27 cellular contexts compared by ENCODE assay signal in the genomic region with DNA sequence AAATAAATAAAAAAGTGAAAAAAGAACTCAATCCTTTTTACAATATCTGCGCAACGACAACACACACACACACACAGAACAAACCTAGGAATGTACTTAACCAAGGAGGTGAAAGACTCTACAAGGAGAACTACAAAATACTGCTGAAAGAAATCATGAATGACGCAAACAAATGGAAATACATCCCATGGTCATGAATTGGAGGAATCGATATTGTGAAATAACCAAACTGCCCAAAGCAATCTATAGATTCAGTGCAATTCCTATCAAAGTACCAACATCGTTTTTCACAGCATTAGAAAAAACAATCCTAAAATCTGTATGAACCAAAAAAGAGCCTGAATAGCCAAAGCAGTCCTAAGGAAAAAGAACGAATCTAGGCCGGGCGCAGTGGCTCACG.
"Had no signal": no experiment of that assay in that cellular context is flagged by ENCODE, and none has a peak within 500 bp of the region (broad histone marks: within the 10 kb centered on the region; RNA-seq: fewer than 3 reads in every experiment).

No MANE protein-coding gene starts in this region.

- H3K9me3 ChIP-seq: testis, thyroid gland, upper lobe of right lung, vagina had no signal

- ATAC-seq: stimulated activated effector memory CD8-positive, alpha-beta T cell treated with anti-CD3 and anti-CD28 coated beads, Interleukin-12 subunit alpha, Interleukin-12 subunit beta, amount 100 ng/mL, for 72 hours; stimulated activated memory B cell treated with anti-CD40 and anti-IgM and Interleukin-4, amounts not matched to agents 10 μg/mL and 1 μg/mL and 100 μg/mL, for 72 hours; stimulated activated naive B cell treated with anti-CD40 and anti-IgM and Interleukin-4, amounts not matched to agents 10 μg/mL and 1 μg/mL and 100 μg/mL, for 72 hours; stimulated activated naive CD8-positive, alpha-beta T cell treated with anti-CD3 and anti-CD28 coated beads, Interleukin-15, amount 100 ng/mL, for 72 hours; stimulated activated naive CD8-positive, alpha-beta T cell treated with anti-CD3 and anti-CD28 coated beads, Interleukin-15, Interleukin-2, amounts not matched to agents 100 U/mL and 50 U/mL, for 24 hours; upper lobe of right lung had no signal

- H3K27ac ChIP-seq: stomach, suprapubic skin, testis, thoracic aorta, thyroid gland, tibial artery, tibial nerve, transverse colon, upper lobe of left lung, upper lobe of right lung, uterus, vagina had no signal

- H3K36me3 ChIP-seq: suprapubic skin, thoracic aorta, thyroid gland, transverse colon, upper lobe of left lung, upper lobe of right lung, uterus, vagina had no signal

- H3K4me3 ChIP-seq: stomach, suprapubic skin, testis, thoracic aorta, thyroid gland, tibial artery, tibial nerve, transverse colon, upper lobe of left lung, upper lobe of right lung, uterus, vagina had no signal

- FAIRE-seq: urothelium cell line had no signal

- H3K4me1 ChIP-seq: stomach, suprapubic skin, testis, thyroid gland, tibial artery, tibial nerve, transverse colon, upper lobe of left lung, upper lobe of right lung, uterus, vagina had no signal

- DNase-seq: stimulated activated CD4-positive, alpha-beta T cell treated with anti-CD3 and anti-CD28 coated beads, Interleukin-2, amount 100 ng/mL, for 48 hours; stimulated activated CD4-positive, alpha-beta T cell treated with anti-CD3 and anti-CD28 coated beads, Interleukin-4, amount 100 ng/mL, for 1 hour; stimulated activated CD4-positive, alpha-beta T cell treated with anti-CD3 and anti-CD28 coated beads, Interleukin-4, amount 100 ng/mL, for 24 hours; stimulated activated CD4-positive, alpha-beta T cell treated with anti-CD3 and anti-CD28 coated beads, Interleukin-4, amount 100 ng/mL, for 4 hours; stimulated activated CD8-positive, alpha-beta memory T cell treated with anti-CD3 and anti-CD28 coated beads, Interleukin-4, amount 100 ng/mL, for 48 hours; stimulated activated naive B cell treated with anti-CD40 and anti-IgM and Interleukin-4, amounts not matched to agents 10 μg/mL and 1 μg/mL and 100 μg/mL, for 72 hours; stimulated activated naive CD4-positive, alpha-beta T cell; stimulated activated naive CD4-positive, alpha-beta T cell treated with Interleukin-2 at 50 U/mL for 16 hours; stimulated activated naive CD8-positive, alpha-beta T cell treated with anti-CD3 and anti-CD28 coated beads, Interleukin-15, amount 100 ng/mL, for 72 hours; stimulated activated naive CD8-positive, alpha-beta T cell treated with anti-CD3 and anti-CD28 coated beads, Interleukin-15, Interleukin-2, amounts not matched to agents 100 U/mL and 50 U/mL, for 24 hours; stomach; substantia nigra; testis; thyroid gland; transverse colon; trophoblast cell; upper lobe of left lung; upper lobe of right lung; uterus had no signal

- H3K27me3 ChIP-seq: stomach, suprapubic skin, testis, thyroid gland, tibial artery, tibial nerve, transverse colon, upper lobe of left lung, upper lobe of right lung, uterus, vagina had no signal
